Comparison of ENCODE assay signal across 15 cellular contexts in the genomic region with DNA sequence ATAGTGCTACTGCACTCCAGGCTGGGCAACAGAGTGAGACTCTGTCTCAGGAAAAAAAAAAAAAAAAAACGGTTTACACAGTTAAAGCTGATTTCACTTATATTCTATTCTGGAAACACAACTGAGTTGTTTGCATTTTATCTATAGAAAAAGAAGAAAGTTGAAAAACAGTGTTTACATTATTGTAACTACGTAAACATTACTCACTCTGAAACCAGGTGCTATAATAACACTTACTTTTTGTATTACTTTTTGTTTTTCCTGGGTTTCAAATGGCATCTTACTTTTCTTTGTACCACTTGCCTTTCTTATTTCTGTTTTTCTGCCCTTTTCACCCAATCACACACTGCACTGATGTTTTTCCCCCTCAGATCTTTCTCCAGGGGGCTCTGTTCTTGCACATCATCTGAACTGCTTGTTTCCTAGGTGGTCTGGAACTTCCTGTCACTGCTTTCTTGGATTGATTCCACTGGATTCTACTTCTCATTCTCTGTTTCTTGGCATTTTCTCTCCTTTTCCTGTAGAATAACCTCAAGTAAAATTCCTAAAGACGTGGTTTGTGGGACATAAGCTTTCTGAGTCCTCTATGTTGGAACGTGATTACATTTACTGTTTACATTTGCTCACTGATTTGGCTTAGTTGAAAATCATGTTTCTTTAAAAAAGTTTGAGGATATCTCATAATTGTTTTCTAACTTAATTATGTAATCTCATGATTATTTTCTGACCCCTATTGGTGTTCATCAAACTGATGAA.
"Had no signal": no experiment of that assay in that cellular context is flagged by ENCODE, and none has a peak within 500 bp of the region (broad histone marks: within the 10 kb centered on the region; RNA-seq: fewer than 3 reads in every experiment).

No MANE protein-coding gene starts in this region.

- DNase-seq: activated CD4-positive, alpha-beta memory T cell treated with anti-CD3 and anti-CD28 coated beads for 36 hours; activated CD4-positive, CD25-positive, alpha-beta regulatory T cell treated with anti-CD3 and anti-CD28 coated beads, Interleukin-2, amount 50 U/mL, for 72 hours; activated naive CD8-positive, alpha-beta T cell treated with anti-CD3 and anti-CD28 coated beads, Interleukin-2, amount 50 U/mL, for 24 hours; activated T-cell treated with anti-CD3 and anti-CD28 coated beads, Interleukin-2, amount 50 U/mL, for 48 hours; effector CD8-positive, alpha-beta T cell; midbrain; nucleus accumbens; psoas muscle; stimulated activated CD4-positive, alpha-beta T cell treated with anti-CD3 and anti-CD28 coated beads, Interleukin-12 subunit alpha, Interleukin-12 subunit beta, amount 100 ng/mL, for 4 hours; stimulated activated naive CD4-positive, alpha-beta T cell treated with Interleukin-2 at 50 U/mL for 16 hours; trophoblast cell had no signal

- H3K36me3 ChIP-seq: ascending aorta, cardiac muscle cell had no signal

- H3K4me3 ChIP-seq: ascending aorta, cardiac muscle cell, coronary artery, psoas muscle had no signal

- H3K27me3 ChIP-seq: ascending aorta, cardiac muscle cell had no signal

- ATAC-seq: activated naive CD8-positive, alpha-beta T cell treated with anti-CD3 and anti-CD28 coated beads, Interleukin-2, amount 50 U/mL, for 24 hours; psoas muscle; sciatic nerve had no signal

- H3K4me1 ChIP-seq: ascending aorta, psoas muscle had no signal

- H3K9me3 ChIP-seq: ascending aorta, psoas muscle had no signal

- H3K27ac ChIP-seq: ascending aorta, cardiac muscle cell, coronary artery, psoas muscle had no signal
